ENCODE assay signal across 8 cellular contexts in genomic region chr1:231628207-231628876, GRCh38. TPM values are rescaled to one million over a fixed set of nuclear protein-coding genes. Genes with fewer than 3 reads are reported as not detected.
DNase-seq lines count a peak whose midpoint lies in the region; ATAC-seq, FAIRE-seq and TF ChIP-seq lines count a peak whose summit lies in the region.

No MANE protein-coding gene starts in this region.

- ATAC-seq in activated T-cell treated with anti-CD3 and anti-CD28 coated beads, Interleukin-2, amount 50 U/mL, for 72 hours (replicated peaks in 1 of 2) = peak; percentile 62 to 76
- peak in 1 of 2 donors; percentile 47 for ATAC-seq in naive thymus-derived CD8-positive, alpha-beta T cell
- no peak for ATAC-seq in GM21619 (IDR thresholded peaks at IDR 0.05; ENCODE audit: unreplicated experiment)

- peak overlapping the region; percentile 80; the same call in 1 of the 2 replicates for H3K4me3 ChIP-seq in AG04450 (ENCODE audit: low read depth, low read length)
- H3K4me3 ChIP-seq in H7 (ENCODE audit: insufficient read depth, low read depth, low read length) = no peak overlapping the region

- H3K36me3 ChIP-seq in H7 (replicated peaks; ENCODE audit: control insufficient read depth, insufficient read depth, low read length) = no peaks in the 10 kb centered on the region

- DNase-seq in AG04450 (ENCODE audit: low read depth, low spot score) = no peak
- peak; percentile 51 for DNase-seq in M059J (ENCODE audit: low read depth)
- peak; percentile 51 to 77 for DNase-seq in activated T-cell treated with anti-CD3 and anti-CD28 coated beads, Interleukin-2, amount 50 U/mL, for 72 hours
- peak in 5 of 10 donors; percentile 13 to 34 (median 26) for DNase-seq in naive thymus-derived CD8-positive, alpha-beta T cell
- no peak for DNase-seq in inferior parietal cortex (ENCODE audit: extremely low spot score)
- DNase-seq in H7 = no peak
- DNase-seq in H54 (ENCODE audit: insufficient read length, low spot score) = no peak

- no peaks in the 10 kb centered on the region for H3K36me3 Mint-ChIP-seq in activated T-cell treated with anti-CD3 and anti-CD28 coated beads, Interleukin-2, amount 50 U/mL, for 72 hours (ENCODE audit: insufficient read depth in 2 of 2)
- H3K36me3 Mint-ChIP-seq in naive thymus-derived CD8-positive, alpha-beta T cell = no peaks in the 10 kb centered on the region

- H3K4me3 Mint-ChIP-seq in activated T-cell treated with anti-CD3 and anti-CD28 coated beads, Interleukin-2, amount 50 U/mL, for 72 hours = peak overlapping the region; percentile 79 to 86
- H3K4me3 Mint-ChIP-seq in naive thymus-derived CD8-positive, alpha-beta T cell = peak overlapping the region; percentile 89 to 98 (median 94)

- H3K9me3 Mint-ChIP-seq in activated T-cell treated with anti-CD3 and anti-CD28 coated beads, Interleukin-2, amount 50 U/mL, for 72 hours = no peaks in the 10 kb centered on the region
- H3K9me3 Mint-ChIP-seq in naive thymus-derived CD8-positive, alpha-beta T cell = no peaks in the 10 kb centered on the region

- H3K27me3 ChIP-seq in AG04450 (ENCODE audit: control insufficient read depth, insufficient read depth, low read length) (no peaks in the 10 kb centered on the region), H7 (ENCODE audit: control insufficient read depth, insufficient read depth, low read length) (peaks cover 9% of the 10 kb centered on the region)

- CTCF ChIA-PET in AG04450 (lab: Charles Lee) = no interaction called here

- POLR2A ChIA-PET in AG04450 (lab: Yijun Ruan, JAX) = no interaction called here
- POLR2A ChIA-PET in naive thymus-derived CD8-positive, alpha-beta T cell (lab: Charles Lee) = interaction anchor here (0.6 kb wide), 1 partner anchor 75 kb away, joined by 3 read pairs; no protein-coding TSS in a partner anchor

- no peak overlapping the region for H3K27ac ChIP-seq in AG04450 (ENCODE audit: low read depth, low read length)

- H3K9me3 ChIP-seq in AG04450 (ENCODE audit: control insufficient read depth, insufficient read depth, low read length) = peaks cover 3% of the 10 kb centered on the region; the same call in 1 of the 2 replicates

- peaks cover 36% of the 10 kb centered on the region for H3K4me1 Mint-ChIP-seq in activated T-cell treated with anti-CD3 and anti-CD28 coated beads, Interleukin-2, amount 50 U/mL, for 72 hours (ENCODE audit: low read depth)
- peaks cover 15 to 44% (median 38%) of the 10 kb centered on the region in 4 donors for H3K4me1 Mint-ChIP-seq in naive thymus-derived CD8-positive, alpha-beta T cell

- no peak for TF ChIP-seq POLR2A in H54 (IDR thresholded peaks at IDR 0.05; ENCODE audit: low read depth, low read length)

- FAIRE-seq in H54 (lab: Jason Lieb, UNC) = no peak

- peak overlapping the region; percentile 21 for H3K27ac Mint-ChIP-seq in activated T-cell treated with anti-CD3 and anti-CD28 coated beads, Interleukin-2, amount 50 U/mL, for 72 hours
- H3K27ac Mint-ChIP-seq in naive thymus-derived CD8-positive, alpha-beta T cell = peak overlapping the region; percentile 34 to 96 (median 92)

- peaks cover 5% of the 10 kb centered on the region for H3K27me3 Mint-ChIP-seq in activated T-cell treated with anti-CD3 and anti-CD28 coated beads, Interleukin-2, amount 50 U/mL, for 72 hours (ENCODE audit: low read depth)
- no peaks in the 10 kb centered on the region for H3K27me3 Mint-ChIP-seq in naive thymus-derived CD8-positive, alpha-beta T cell

- no peak for TF ChIP-seq CTCF in AG04450 (IDR thresholded peaks at IDR 0.05; ENCODE audit: low read depth, low read length)

RNA-seq across cellular contexts. Expression of gene DISC1, which starts 1.8 kb away (rescaled TPM):
- 5.0 and 5.4 TPM in 2 replicates for polyA plus RNA-seq in AG04450 (2011; rRNA removed)
- polyA minus RNA-seq in AG04450 (2011; rRNA and poly(A)+ RNA removed) = 11.5 and 16.8 TPM in 2 replicates
- 3.9 and 5.8 TPM in 2 replicates for total RNA-seq in M059J (2014; rRNA removed; shearing (Covaris generic))
- total RNA-seq in activated T-cell treated with anti-CD3 and anti-CD28 coated beads, Interleukin-2, amount 50 U/mL, for 72 hours = 1 to 10 TPM; 2.9 to 5.8 TPM
- 1 to 10 TPM; 7.6 to 9.0 TPM for total RNA-seq in naive thymus-derived CD8-positive, alpha-beta T cell
- 1 to 10 TPM; 2.5 to 3.6 (median 3.5) TPM for polyA plus RNA-seq in naive thymus-derived CD8-positive, alpha-beta T cell
- total RNA-seq in H7 (2014; rRNA removed; shearing (Covaris generic)) = 5.6 and 6.3 TPM in 2 replicates

Comparison
In these comparisons a context has a peak if more than half of its experiments do, and no peak if none do; other contexts are left out.
1. DNase-seq: peak in M059J (single experiment) and activated T-cell treated with anti-CD3 and anti-CD28 coated beads, Interleukin-2, amount 50 U/mL, for 72 hours (2 of 2); none in AG04450 (single experiment), inferior parietal cortex (single experiment), H7 (single experiment) and H54 (single experiment).